1 cellular context compared by ENCODE assay signal in genomic region chr2:160390544-160391258, GRCh38.
TF ChIP-seq lines count a peak whose summit lies in the region.

No MANE protein-coding gene starts in this region.

TF ChIP-seq in H1, 55 proteins besides CTCF, POLR2A, EP300 and RAD21 (continued from another document):
- no peak for TF ChIP-seq RFX5 (IDR thresholded peaks at IDR 0.05; ENCODE audit: borderline replicate concordance, low read depth, low read length)
- no peak for TF ChIP-seq TAF1 (IDR thresholded peaks at IDR 0.05; ENCODE audit: low read depth, low read length)
- no peak for TF ChIP-seq BCL11A (IDR thresholded peaks at IDR 0.05; ENCODE audit: low read depth in 2 of 2, low read length in 2 of 2)
- no peak for TF ChIP-seq SIRT6 (IDR thresholded peaks at IDR 0.05; ENCODE audit: low read length)
- TF ChIP-seq CBX5 (IDR thresholded peaks at IDR 0.05; ENCODE audit: low read depth, low read length), result no peak
- no peak for TF ChIP-seq ZNF274 (IDR thresholded peaks at IDR 0.05; ENCODE audit: borderline replicate concordance, extremely low read depth, low read length)
- no peak for TF ChIP-seq FOSL1 (IDR thresholded peaks at IDR 0.05; ENCODE audit: insufficient read depth, low read depth, low read length)
- TF ChIP-seq PHF8 (conservative IDR thresholded peaks at IDR 0.05; ENCODE audit: low read depth, low read length), result no peak
- TF ChIP-seq KDM5A (IDR thresholded peaks at IDR 0.05; ENCODE audit: low read length), result no peak
- TF ChIP-seq TBP (IDR thresholded peaks at IDR 0.05; ENCODE audit: low read depth, low read length), result no peak
- no peak for TF ChIP-seq RXRA (IDR thresholded peaks at IDR 0.05; ENCODE audit: insufficient read depth, low read depth, low read length)
- no peak for TF ChIP-seq CHD2 (IDR thresholded peaks at IDR 0.05; ENCODE audit: low read length)
- TF ChIP-seq NRF1 (IDR thresholded peaks at IDR 0.05; ENCODE audit: low read depth, low read length), result no peak
- no peak for TF ChIP-seq ATF3 (IDR thresholded peaks at IDR 0.05; ENCODE audit: insufficient read depth, low read depth, low read length)
TF ChIP-seq in H1: peak in this region for 0.
